ENCODE assay signal across 9 cellular contexts in genomic region chr13:30340367-30341184, GRCh38. TPM values are rescaled to one million over a fixed set of nuclear protein-coding genes. Genes with fewer than 3 reads are reported as not detected.
DNase-seq lines count a peak whose midpoint lies in the region; ATAC-seq, FAIRE-seq and TF ChIP-seq lines count a peak whose summit lies in the region.
"Had no signal": no experiment of that assay in that cellular context is flagged by ENCODE, and none has a peak within 500 bp of the region (broad histone marks: within the 10 kb centered on the region; RNA-seq: fewer than 3 reads in every experiment).

No MANE protein-coding gene starts in this region.

- H3K79me2 ChIP-seq in keratinocyte (ENCODE audit: control insufficient read depth, insufficient read depth, low read length) = no peaks in the 10 kb centered on the region

- WGBS in body of pancreas, 2 donors = 67 to 69% methylated on average over 9 of the region's 9 CpGs

- TF ChIP-seq POLR2A in body of pancreas (IDR thresholded peaks at IDR 0.05) = no peak

- no peaks in the 10 kb centered on the region for H3K36me3 ChIP-seq in body of pancreas (replicated peaks in 1 of 2; ENCODE audit: insufficient read depth in 1 of 2, low read depth in 2 of 2)
- H3K36me3 ChIP-seq in keratinocyte (ENCODE audit: control insufficient read depth in 2 of 2, extremely low read depth in 1 of 2, insufficient read depth in 2 of 2, low read length in 2 of 2) = no peaks in the 10 kb centered on the region
- no peaks in the 10 kb centered on the region for H3K36me3 ChIP-seq in stomach smooth muscle (ENCODE audit: control insufficient read depth in 2 of 2, insufficient read depth in 2 of 2, low read length in 2 of 2)

- H3K27ac ChIP-seq in body of pancreas (no peak overlapping the region), keratinocyte (ENCODE audit: control insufficient read depth, insufficient read depth, low read length) (no peak overlapping the region), stomach smooth muscle (ENCODE audit: low read length) (peak overlapping the region; percentile 53)

- H3K9me3 ChIP-seq in body of pancreas (no peaks in the 10 kb centered on the region), keratinocyte (ENCODE audit: control insufficient read depth, low read depth, low read length) (no peaks in the 10 kb centered on the region), stomach smooth muscle (ENCODE audit: control insufficient read depth in 2 of 2, low read length in 2 of 2) (no peaks in the 10 kb centered on the region)

- H3K27me3 ChIP-seq in body of pancreas (no peaks in the 10 kb centered on the region), keratinocyte (ENCODE audit: control insufficient read depth, extremely low read depth, insufficient read depth, low read length) (no peaks in the 10 kb centered on the region), stomach smooth muscle (ENCODE audit: control insufficient read depth in 1 of 2, insufficient read depth in 2 of 2, low read length in 2 of 2) (no peaks in the 10 kb centered on the region)

- no peaks in the 10 kb centered on the region for H3K9me1 ChIP-seq in keratinocyte (ENCODE audit: control insufficient read depth, extremely low read depth, insufficient read depth, low read length)

- no peak overlapping the region for H2AFZ ChIP-seq in keratinocyte (ENCODE audit: control insufficient read depth, low read length)

- peak; percentile 44 for FAIRE-seq in keratinocyte (lab: Jason Lieb, UNC)

- dilution Hi-C loops in keratinocyte (cut with MboI; ENCODE audit: extremely low pct_ligation_motif_present, low sequenced_read_pairs) = no loop called here

- H3K4me2 ChIP-seq in keratinocyte (ENCODE audit: control insufficient read depth, extremely low read depth, insufficient read depth, low read depth, low read length) = peak overlapping the region; percentile 38

- H3K4me3 ChIP-seq in HFF-Myc (replicated peaks; ENCODE audit: low read depth, low read length) = no peak overlapping the region
- H3K4me3 ChIP-seq in body of pancreas = no peak overlapping the region
- H3K4me3 ChIP-seq in keratinocyte (ENCODE audit: control insufficient read depth in 2 of 3, extremely low read depth in 1 of 3, insufficient read depth in 2 of 3, low read depth in 1 of 3, low read length in 3 of 3) = no peak overlapping the region
- peak overlapping the region; percentile 35 to 42 for H3K4me3 ChIP-seq in stomach smooth muscle (ENCODE audit: low read length in 2 of 2)

- H3K9ac ChIP-seq in keratinocyte (ENCODE audit: control insufficient read depth, extremely low read depth, insufficient read depth, low read length) (no peak overlapping the region), stomach smooth muscle (ENCODE audit: low read length in 2 of 2) (peak overlapping the region in 1 of 2 donors; percentile 47)

- H3K4me1 ChIP-seq in body of pancreas (peaks cover 18% of the 10 kb centered on the region), keratinocyte (ENCODE audit: control insufficient read depth, extremely low read depth, insufficient read depth, low read length) (peaks cover 36% of the 10 kb centered on the region), stomach smooth muscle (ENCODE audit: control insufficient read depth, insufficient read depth, low read length) (peaks cover 32% of the 10 kb centered on the region)

- TF ChIP-seq CTCF in HFF-Myc (IDR thresholded peaks at IDR 0.05; ENCODE audit: low read depth, low read length, missing control alignments) = no peak
- TF ChIP-seq CTCF in body of pancreas (IDR thresholded peaks at IDR 0.05) = no peak
- TF ChIP-seq CTCF in keratinocyte (optimal IDR thresholded peaks at IDR 0.05 in 1 of 3, IDR thresholded peaks at IDR 0.05 in 1 of 3, conservative IDR thresholded peaks at IDR 0.05 in 1 of 3; ENCODE audit: extremely low read depth in 1 of 3, insufficient read depth in 2 of 3, low read length in 3 of 3) = no peak

- DNase-seq in HFF-Myc (ENCODE audit: extremely low read depth, low read depth) (peak; percentile 26), body of pancreas (peak in 3 of 4 donors; percentile 42 to 53 (median 50)), keratinocyte (ENCODE audit: low read depth, low spot score) (no peak), NCI-H2227 treated with DMSO at 0.1 percent for 48 hours (lab: John Stamatoyannopoulos, UW) (no peak), DMS79 (lab: John Stamatoyannopoulos, UW) (no peak)
- DNase-seq: activated CD8-positive, alpha-beta memory T cell treated with anti-CD3 and anti-CD28 coated beads, Interleukin-2, amount 10 ng/mL, durations not matched to agents 7 days and 5 days had no signal

- H4K20me1 ChIP-seq in keratinocyte (ENCODE audit: control insufficient read depth, extremely low read depth, insufficient read depth, low read length) = no peaks in the 10 kb centered on the region

- intact Hi-C loops in body of pancreas (cut with DNase I) = no loop called here

- ATAC-seq in body of pancreas = peak; percentile 47
- no peak for ATAC-seq in HG03460 (IDR thresholded peaks at IDR 0.05; ENCODE audit: unreplicated experiment)
- ATAC-seq in GM18511 (IDR thresholded peaks at IDR 0.05; ENCODE audit: unreplicated experiment) = no peak
- ATAC-seq: activated CD8-positive, alpha-beta memory T cell treated with anti-CD3 and anti-CD28 coated beads, Interleukin-2, amount 10 ng/mL, durations not matched to agents 7 days and 5 days had no signal

RNA-seq across cellular contexts. Expression of gene KATNAL1, which starts 33.2 kb away (rescaled TPM):
- total RNA-seq in body of pancreas = 1 to 10 TPM; 6.5 to 6.6 TPM
- polyA plus RNA-seq in keratinocyte = 6.1 to 10.1 TPM (median 8.1 TPM) in 3 replicates
- polyA plus RNA-seq in keratinocyte (2011; ENCODE audit: low read depth) = 3.6 TPM
- 6.9 and 9.8 TPM in 2 replicates for polyA plus RNA-seq in keratinocyte (2011; cell fraction: cytosol; rRNA removed)
- polyA plus RNA-seq in keratinocyte (2011; cell fraction: nucleus; rRNA removed) = 9.6 and 10.4 TPM in 2 replicates
- 2.4 and 8.9 TPM in 2 replicates for polyA plus RNA-seq in keratinocyte (2012; ENCODE audit: low replicate concordance)
- polyA minus RNA-seq in keratinocyte = 3.2 to 17.6 TPM (median 9.6 TPM) in 3 replicates
- polyA minus RNA-seq in keratinocyte (2011; cell fraction: cytosol; rRNA and poly(A)+ RNA removed) = 6.5 TPM
- 13.9 and 24.7 TPM in 2 replicates for polyA minus RNA-seq in keratinocyte (2011; cell fraction: nucleus; rRNA and poly(A)+ RNA removed)

Comparison
In these comparisons a context has a peak if more than half of its experiments do, and no peak if none do; other contexts are left out.
1. DNase-seq: peak in HFF-Myc (single experiment) and body of pancreas (3 of 4); none in keratinocyte (single experiment), NCI-H2227 treated with DMSO at 0.1 percent for 48 hours (single experiment) and DMS79 (single experiment).
2. H3K4me3 ChIP-seq: peak in stomach smooth muscle (2 of 2); none in HFF-Myc (single experiment), body of pancreas (0 of 2) and keratinocyte (0 of 3).